Comparison of ENCODE assay signal across 13 cellular contexts in the genomic region with DNA sequence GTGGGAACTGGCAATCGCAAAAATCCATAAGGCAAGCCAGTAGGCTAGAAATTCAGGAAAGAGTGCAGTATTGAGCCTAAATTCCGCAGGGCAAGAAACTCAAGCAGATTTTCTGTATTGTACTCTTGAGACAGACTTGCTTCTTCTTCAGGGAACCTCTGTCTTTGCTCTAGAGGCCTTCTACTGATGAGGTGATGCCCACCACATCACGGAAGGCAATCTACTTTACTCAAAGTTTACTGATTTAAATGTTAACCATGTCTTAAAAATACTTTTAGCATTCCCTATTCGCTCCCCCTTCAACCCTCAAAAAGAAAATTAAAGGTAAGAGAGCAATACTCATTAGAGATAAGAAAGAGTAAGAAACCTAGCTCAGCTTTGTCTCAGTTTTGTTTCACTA. TPM values are rescaled to one million over a fixed set of nuclear protein-coding genes. Genes with fewer than 3 reads are reported as not detected.
DNase-seq lines count a peak whose midpoint lies in the region.
"Had no signal": no experiment of that assay in that cellular context is flagged by ENCODE, and none has a peak within 500 bp of the region (broad histone marks: within the 10 kb centered on the region; RNA-seq: fewer than 3 reads in every experiment).

No MANE protein-coding gene starts in this region.

- H3K36me3 Mint-ChIP-seq in activated naive CD4-positive, alpha-beta T cell treated with anti-CD3 and anti-CD28 coated beads, Interleukin-2, amount 10 ng/mL, durations not matched to agents 7 days and 5 days, result peaks cover 89% of the 10 kb centered on the region
- H3K36me3 Mint-ChIP-seq in CD8-positive, alpha-beta memory T cell, result peaks cover 69 to 93% (median 89%) of the 10 kb centered on the region in 3 donors
- H3K36me3 Mint-ChIP-seq in activated naive CD8-positive, alpha-beta T cell, result peaks cover 65% of the 10 kb centered on the region
- peaks cover 90% of the 10 kb centered on the region for H3K36me3 Mint-ChIP-seq in activated T-helper 2 cell treated with anti-CD3 and anti-CD28 coated beads, Interferon-gamma antibody, Interleukin-2, Interleukin-4, amounts not matched to agents 10 μg/mL and 5 μg/mL and 100 μg/mL, durations not matched to agents 14 hours and 24 hours and 36 hours (ENCODE audit: low read depth)

- H3K9me3 Mint-ChIP-seq in activated naive CD4-positive, alpha-beta T cell treated with anti-CD3 and anti-CD28 coated beads, Interleukin-2, amount 10 ng/mL, durations not matched to agents 7 days and 5 days, result peaks cover 16% of the 10 kb centered on the region
- peaks cover 0 to 4% (median 0%) of the 10 kb centered on the region in 5 donors for H3K9me3 Mint-ChIP-seq in CD8-positive, alpha-beta memory T cell
- H3K9me3 Mint-ChIP-seq in activated naive CD8-positive, alpha-beta T cell (ENCODE audit: low read depth), result no peaks in the 10 kb centered on the region
- peaks cover 23% of the 10 kb centered on the region for H3K9me3 Mint-ChIP-seq in activated T-helper 2 cell treated with anti-CD3 and anti-CD28 coated beads, Interferon-gamma antibody, Interleukin-2, Interleukin-4, amounts not matched to agents 10 μg/mL and 5 μg/mL and 100 μg/mL, durations not matched to agents 14 hours and 24 hours and 36 hours

- no peak for DNase-seq in activated naive CD4-positive, alpha-beta T cell treated with anti-CD3 and anti-CD28 coated beads, Interleukin-2, amount 10 ng/mL, durations not matched to agents 7 days and 5 days
- DNase-seq in activated naive CD4-positive, alpha-beta T cell treated with anti-CD3 and anti-CD28 coated beads, Interleukin-2, amount 50 U/mL, for 16 hours, result no peak
- no peak for DNase-seq in CD8-positive, alpha-beta memory T cell
- DNase-seq in activated CD8-positive, alpha-beta memory T cell treated with anti-CD3 and anti-CD28 coated beads for 24 hours, result no peak
- no peak for DNase-seq in activated T-helper 2 cell treated with anti-CD3 and anti-CD28 coated beads, Interferon-gamma antibody, Interleukin-2, Interleukin-4, amounts not matched to agents 10 μg/mL and 5 μg/mL and 100 μg/mL, durations not matched to agents 14 hours and 24 hours and 36 hours (ENCODE audit: low spot score)
- DNase-seq: Caco-2, KG1, NCI-H1092 treated with DMSO at 0.1 percent for 48 hours, NCI-H187, NCI-H748 treated with DMSO at 0.1 percent for 48 hours had no signal

- no peak overlapping the region for H3K4me3 ChIP-seq in CD8-positive, alpha-beta memory T cell (ENCODE audit: low read length)
- no peak overlapping the region for H3K4me3 ChIP-seq in thymus (ENCODE audit: low read length)

- peak overlapping the region; percentile 6 for H3K27ac Mint-ChIP-seq in activated naive CD4-positive, alpha-beta T cell treated with anti-CD3 and anti-CD28 coated beads, Interleukin-2, amount 10 ng/mL, durations not matched to agents 7 days and 5 days
- peak overlapping the region; percentile 71 to 99 (median 86) for H3K27ac Mint-ChIP-seq in CD8-positive, alpha-beta memory T cell
- peak overlapping the region; percentile 91 for H3K27ac Mint-ChIP-seq in activated naive CD8-positive, alpha-beta T cell
- H3K27ac Mint-ChIP-seq in activated T-helper 2 cell treated with anti-CD3 and anti-CD28 coated beads, Interferon-gamma antibody, Interleukin-2, Interleukin-4, amounts not matched to agents 10 μg/mL and 5 μg/mL and 100 μg/mL, durations not matched to agents 14 hours and 24 hours and 36 hours, result no peak overlapping the region
- H3K27ac Mint-ChIP-seq: B cell had no signal

- no peaks in the 10 kb centered on the region for H3K27me3 ChIP-seq in CD8-positive, alpha-beta memory T cell (ENCODE audit: insufficient read depth, low read length, poor library complexity, severe bottlenecking)
- H3K27me3 ChIP-seq in thymus (ENCODE audit: control insufficient read depth, insufficient read depth), result no peaks in the 10 kb centered on the region

- H3K27ac ChIP-seq in CD8-positive, alpha-beta memory T cell (ENCODE audit: low read depth, low read length), result no peak overlapping the region
- H3K27ac ChIP-seq in thymus (ENCODE audit: low read depth), result peak overlapping the region; percentile 59

- peaks cover 64% of the 10 kb centered on the region for H3K4me1 ChIP-seq in CD8-positive, alpha-beta memory T cell (ENCODE audit: insufficient read depth, low read length)
- H3K4me1 ChIP-seq in thymus (ENCODE audit: control insufficient read depth, insufficient read depth, low read length), result peaks cover 11% of the 10 kb centered on the region
- H3K4me1 ChIP-seq: Caco-2 had no signal

- no peaks in the 10 kb centered on the region for H3K27me3 Mint-ChIP-seq in activated naive CD4-positive, alpha-beta T cell treated with anti-CD3 and anti-CD28 coated beads, Interleukin-2, amount 10 ng/mL, durations not matched to agents 7 days and 5 days
- no peaks in the 10 kb centered on the region for H3K27me3 Mint-ChIP-seq in CD8-positive, alpha-beta memory T cell
- H3K27me3 Mint-ChIP-seq in activated naive CD8-positive, alpha-beta T cell, result no peaks in the 10 kb centered on the region
- no peaks in the 10 kb centered on the region for H3K27me3 Mint-ChIP-seq in activated T-helper 2 cell treated with anti-CD3 and anti-CD28 coated beads, Interferon-gamma antibody, Interleukin-2, Interleukin-4, amounts not matched to agents 10 μg/mL and 5 μg/mL and 100 μg/mL, durations not matched to agents 14 hours and 24 hours and 36 hours (ENCODE audit: low read depth)
- H3K27me3 Mint-ChIP-seq: B cell had no signal

- 97% methylated on average over 4 of the region's 4 CpGs for WGBS in thymus

- peaks cover 83% of the 10 kb centered on the region for H3K4me1 Mint-ChIP-seq in activated naive CD4-positive, alpha-beta T cell treated with anti-CD3 and anti-CD28 coated beads, Interleukin-2, amount 10 ng/mL, durations not matched to agents 7 days and 5 days
- peaks cover 81 to 99% (median 93%) of the 10 kb centered on the region in 3 donors for H3K4me1 Mint-ChIP-seq in CD8-positive, alpha-beta memory T cell
- H3K4me1 Mint-ChIP-seq in activated naive CD8-positive, alpha-beta T cell (ENCODE audit: low read depth), result peaks cover 87% of the 10 kb centered on the region
- peaks cover 19% of the 10 kb centered on the region for H3K4me1 Mint-ChIP-seq in activated T-helper 2 cell treated with anti-CD3 and anti-CD28 coated beads, Interferon-gamma antibody, Interleukin-2, Interleukin-4, amounts not matched to agents 10 μg/mL and 5 μg/mL and 100 μg/mL, durations not matched to agents 14 hours and 24 hours and 36 hours (ENCODE audit: low read depth)

- intact Hi-C loops in activated T-helper 2 cell treated with anti-CD3 and anti-CD28 coated beads, Interferon-gamma antibody, Interleukin-2, Interleukin-4, amounts not matched to agents 10 μg/mL and 5 μg/mL and 100 μg/mL, durations not matched to agents 14 hours and 24 hours and 36 hours (cut with micrococcal nuclease), result no loop called here

- H3K36me3 ChIP-seq in CD8-positive, alpha-beta memory T cell (ENCODE audit: insufficient read depth, low read length), result peaks cover 77% of the 10 kb centered on the region
- peaks cover 43% of the 10 kb centered on the region for H3K36me3 ChIP-seq in thymus (ENCODE audit: control insufficient read depth, insufficient read depth)

- no peak overlapping the region for H3K4me3 Mint-ChIP-seq in activated naive CD4-positive, alpha-beta T cell treated with anti-CD3 and anti-CD28 coated beads, Interleukin-2, amount 10 ng/mL, durations not matched to agents 7 days and 5 days
- H3K4me3 Mint-ChIP-seq in CD8-positive, alpha-beta memory T cell, result peak overlapping the region; percentile 41 to 82 (median 75)
- H3K4me3 Mint-ChIP-seq in activated naive CD8-positive, alpha-beta T cell, result peak overlapping the region; percentile 38
- no peak overlapping the region for H3K4me3 Mint-ChIP-seq in activated T-helper 2 cell treated with anti-CD3 and anti-CD28 coated beads, Interferon-gamma antibody, Interleukin-2, Interleukin-4, amounts not matched to agents 10 μg/mL and 5 μg/mL and 100 μg/mL, durations not matched to agents 14 hours and 24 hours and 36 hours (ENCODE audit: low read depth)
- H3K4me3 Mint-ChIP-seq: B cell had no signal

- CTCF ChIA-PET in activated naive CD4-positive, alpha-beta T cell treated with anti-CD3 and anti-CD28 coated beads, Interleukin-2, amount 10 ng/mL, durations not matched to agents 7 days and 5 days (lab: Charles Lee), result interaction anchor here (1.8 kb wide), 1 partner anchor 89 kb away, joined by 6 read pairs; no protein-coding TSS in a partner anchor
- CTCF ChIA-PET in CD8-positive, alpha-beta memory T cell (lab: Charles Lee), result interaction anchor here (1.0 to 1.8 kb wide), 3 partner anchors 10 to 91 kb away, joined by 3 to 8 read pairs (median 6); no protein-coding TSS in a partner anchor

- H3K9me3 ChIP-seq in CD8-positive, alpha-beta memory T cell (ENCODE audit: low read length), result no peaks in the 10 kb centered on the region
- peaks cover 2% of the 10 kb centered on the region for H3K9me3 ChIP-seq in thymus (ENCODE audit: control insufficient read depth)
- H3K9me3 ChIP-seq: Caco-2 had no signal

- POLR2A ChIA-PET in CD8-positive, alpha-beta memory T cell (lab: Charles Lee), result interaction anchor here (1.3 to 2.0 kb wide), 3 partner anchors 10 to 14 kb away, joined by 4 to 10 read pairs (median 4); no protein-coding TSS in a partner anchor

RNA-seq across cellular contexts. Expression of a gene that starts 11.3 kb away (rescaled TPM):
- 100 to 1,000 TPM; 272 to 289 TPM for total RNA-seq in CD8-positive, alpha-beta memory T cell
- 761 TPM for polyA plus RNA-seq in CD8-positive, alpha-beta memory T cell
- polyA plus RNA-seq in thymus, result 167 TPM
- 60.9 and 66.9 TPM in 2 replicates for total RNA-seq in activated T-helper 2 cell treated with anti-CD3 and anti-CD28 coated beads, Interferon-gamma antibody, Interleukin-2, Interleukin-4, amounts not matched to agents 10 μg/mL and 5 μg/mL and 100 μg/mL, durations not matched to agents 14 hours and 24 hours and 36 hours
- total RNA-seq: Caco-2 had no signal

Comparison
In these comparisons a context has a peak if more than half of its experiments do, and no peak if none do; other contexts are left out.
1. H3K4me3 Mint-ChIP-seq: peak in CD8-positive, alpha-beta memory T cell (7 of 7) and activated naive CD8-positive, alpha-beta T cell (single experiment); none in activated naive CD4-positive, alpha-beta T cell treated with anti-CD3 and anti-CD28 coated beads, Interleukin-2, amount 10 ng/mL, durations not matched to agents 7 days and 5 days (single experiment) and activated T-helper 2 cell treated with anti-CD3 and anti-CD28 coated beads, Interferon-gamma antibody, Interleukin-2, Interleukin-4, amounts not matched to agents 10 μg/mL and 5 μg/mL and 100 μg/mL, durations not matched to agents 14 hours and 24 hours and 36 hours (single experiment).